ENCODE assay signal across 14 cellular contexts in genomic region chr14:95015046-95015445, GRCh38.
DNase-seq lines count a peak whose midpoint lies in the region; ATAC-seq, FAIRE-seq and TF ChIP-seq lines count a peak whose summit lies in the region.
"Had no signal": no experiment of that assay in that cellular context is flagged by ENCODE, and none has a peak within 500 bp of the region (broad histone marks: within the 10 kb centered on the region; RNA-seq: fewer than 3 reads in every experiment).

No MANE protein-coding gene starts in this region.

- no peak overlapping the region for H2AFZ ChIP-seq in HepG2 (ENCODE audit: low read length)

- no peak for FAIRE-seq in HepG2 (lab: Jason Lieb, UNC)
- FAIRE-seq in bronchial epithelial cell (lab: Jason Lieb, UNC) = no peak
- FAIRE-seq: G401.6, GM12892, H1 had no signal

- 83% methylated on average over 1 of the region's 1 CpG for WGBS in HepG2 (ENCODE audit: low lambda C conversion rate)
- no CpG with 5 or more reads among the region's 1 CpG for whole genome bisulfite sequencing in right lobe of liver (ENCODE audit: insufficient coverage, low coverage, low lambda C conversion rate, missing lambda C conversion rate)

- peaks cover 0 to 5% (median 0%) of the 10 kb centered on the region in 5 donors for H3K36me3 Mint-ChIP-seq in naive thymus-derived CD4-positive, alpha-beta T cell
- H3K36me3 Mint-ChIP-seq: CD4-positive, CD25-positive, alpha-beta regulatory T cell had no signal

- H3K27me3 Mint-ChIP-seq in naive thymus-derived CD4-positive, alpha-beta T cell = peaks cover 7 to 14% (median 12%) of the 10 kb centered on the region in 5 donors

- CTCF ChIA-PET in HepG2 (lab: Yijun Ruan, JAX; ENCODE audit: low intra/inter-chr PET ratio, low total read pairs) = no interaction called here
- CTCF ChIA-PET in naive thymus-derived CD4-positive, alpha-beta T cell (lab: Charles Lee) = no interaction called here

- H3K36me3 ChIP-seq in HepG2 (replicated peaks in 1 of 2; ENCODE audit: control insufficient read depth in 1 of 2, insufficient read depth in 2 of 2, low read length in 2 of 2) (no peaks in the 10 kb centered on the region), right lobe of liver (no peaks in the 10 kb centered on the region), bronchial epithelial cell (ENCODE audit: control insufficient read depth, insufficient read depth, low read length) (no peaks in the 10 kb centered on the region)
- H3K36me3 ChIP-seq in naive thymus-derived CD4-positive, alpha-beta T cell (ENCODE audit: control insufficient read depth in 2 of 3, insufficient read depth in 3 of 3, low read length in 3 of 3) = no peaks in the 10 kb centered on the region
- H3K36me3 ChIP-seq: BLaER1 treated with 17β-estradiol and CSF1 and Interleukin-3, amounts not matched to agents 10 nM and 100 nM; HAP-1 had no signal

- intact Hi-C loops in HepG2 (cut with micrococcal nuclease; ENCODE audit: unreplicated experiment) = no loop called here
- intact Hi-C loops in right lobe of liver (cut with DNase I) = no loop called here
- intact Hi-C loops in naive thymus-derived CD4-positive, alpha-beta T cell (cut with micrococcal nuclease) = no loop called here

- POLR2A ChIA-PET in HepG2 (lab: Yijun Ruan, JAX) = no interaction called here
- POLR2A ChIA-PET in naive thymus-derived CD4-positive, alpha-beta T cell (lab: Charles Lee) = no interaction called here

- no peak overlapping the region for H3K4me2 ChIP-seq in HepG2 (ENCODE audit: low read depth, low read length)
- H3K4me2 ChIP-seq: BLaER1 treated with 17β-estradiol and CSF1 and Interleukin-3, amounts not matched to agents 10 nM and 100 nM had no signal

- H3K27ac ChIP-seq in HepG2 (ENCODE audit: extremely low read length, insufficient read depth, low read length) (no peak overlapping the region), right lobe of liver (no peak overlapping the region)
- H3K27ac ChIP-seq in naive thymus-derived CD4-positive, alpha-beta T cell (ENCODE audit: low read depth, low read length) = no peak overlapping the region
- H3K27ac ChIP-seq: BLaER1 treated with 17β-estradiol and CSF1 and Interleukin-3, amounts not matched to agents 10 nM and 100 nM had no signal

- H3K4me1 Mint-ChIP-seq in naive thymus-derived CD4-positive, alpha-beta T cell = peaks cover 0 to 2% (median 1%) of the 10 kb centered on the region in 7 donors

- in situ Hi-C loops in HepG2 (cut with HindIII; ENCODE audit: extremely low pct_ligation_motif_present, low pct_unique_long_range_greater_than_20kb) = no loop called here

- no peaks in the 10 kb centered on the region for H3K9me3 ChIP-seq in HepG2 (ENCODE audit: low read length)
- no peaks in the 10 kb centered on the region for H3K9me3 ChIP-seq in right lobe of liver
- no peaks in the 10 kb centered on the region for H3K9me3 ChIP-seq in naive thymus-derived CD4-positive, alpha-beta T cell (ENCODE audit: control insufficient read depth in 2 of 3, low read length in 3 of 3)
- H3K9me3 ChIP-seq: HAP-1 had no signal

- H3K27me3 ChIP-seq in HepG2 (ENCODE audit: control insufficient read depth in 1 of 2, insufficient read depth in 2 of 2, low read length in 2 of 2) (peaks cover 0 to 11% of the 10 kb centered on the region in 2 experiments; a peak in 4 of 5 replicates), right lobe of liver (no peaks in the 10 kb centered on the region), bronchial epithelial cell (ENCODE audit: control insufficient read depth, insufficient read depth, low read length) (no peaks in the 10 kb centered on the region)
- no peaks in the 10 kb centered on the region for H3K27me3 ChIP-seq in naive thymus-derived CD4-positive, alpha-beta T cell (ENCODE audit: control insufficient read depth in 2 of 2, insufficient read depth in 2 of 2, low read length in 2 of 2)
- H3K27me3 ChIP-seq: BLaER1 treated with 17β-estradiol and CSF1 and Interleukin-3, amounts not matched to agents 10 nM and 100 nM had no signal

- H4K20me1 ChIP-seq in HepG2 (ENCODE audit: insufficient read depth, low read length) = no peaks in the 10 kb centered on the region
- H4K20me1 ChIP-seq: BLaER1 treated with 17β-estradiol and CSF1 and Interleukin-3, amounts not matched to agents 10 nM and 100 nM had no signal

- no peak for DNase-seq in HepG2 (ENCODE audit: low spot score)
- no peak for DNase-seq in right lobe of liver
- peak; percentile 4 for DNase-seq in bronchial epithelial cell (ENCODE audit: low read depth)
- DNase-seq in kidney tubule cell (ENCODE audit: low spot score) = peak; percentile 36
- DNase-seq in naive thymus-derived CD4-positive, alpha-beta T cell = no peak
- DNase-seq: 8988T; CD4-positive, CD25-positive, alpha-beta regulatory T cell had no signal

- TF ChIP-seq EP300 in HepG2 (IDR thresholded peaks at IDR 0.05; ENCODE audit: low read depth in 2 of 2, low read length in 2 of 2) (no peak), HepG2 (CRISPR knock-in tag; IDR thresholded peaks at IDR 0.05; ENCODE audit: borderline replicate concordance) (no peak)

- no peak for TF ChIP-seq RAD21 in HepG2 (CRISPR knock-in tag; IDR thresholded peaks at IDR 0.05)

- no peak for ATAC-seq in HepG2
- ATAC-seq in right lobe of liver = no peak
- ATAC-seq in GM21529 (IDR thresholded peaks at IDR 0.05; ENCODE audit: unreplicated experiment) = no peak
- ATAC-seq in HG02852 (IDR thresholded peaks at IDR 0.05; ENCODE audit: unreplicated experiment) = no peak
- ATAC-seq in naive thymus-derived CD4-positive, alpha-beta T cell = no peak

- no peaks in the 10 kb centered on the region for H3K79me2 ChIP-seq in HepG2 (ENCODE audit: insufficient read depth, low read length)

- no peak for TF ChIP-seq POLR2A in HepG2 (IDR thresholded peaks at IDR 0.05; ENCODE audit: insufficient read depth in 1 of 2, low read depth in 2 of 2, low read length in 2 of 2)
- TF ChIP-seq POLR2A in right lobe of liver (IDR thresholded peaks at IDR 0.05) = no peak

- TF ChIP-seq CTCF in HepG2 (CRISPR knock-in tag; IDR thresholded peaks at IDR 0.05) = no peak
- no peak for TF ChIP-seq CTCF in right lobe of liver (IDR thresholded peaks at IDR 0.05)
- no peak for TF ChIP-seq CTCF in bronchial epithelial cell (IDR thresholded peaks at IDR 0.05; ENCODE audit: insufficient read depth, low read length, severe bottlenecking)

- H3K9ac ChIP-seq in HepG2 (ENCODE audit: insufficient read depth, low read depth, low read length) = no peak overlapping the region
- H3K9ac ChIP-seq: BLaER1 treated with 17β-estradiol and CSF1 and Interleukin-3, amounts not matched to agents 10 nM and 100 nM had no signal

- H3K4me3 ChIP-seq in HepG2 (replicated peaks in 1 of 3; ENCODE audit: insufficient read depth in 1 of 3, low read depth in 2 of 3, low read length in 3 of 3) (no peak overlapping the region), right lobe of liver (no peak overlapping the region), bronchial epithelial cell (ENCODE audit: low read depth, low read length) (no peak overlapping the region)
- H3K4me3 ChIP-seq in naive thymus-derived CD4-positive, alpha-beta T cell (ENCODE audit: low read length) = no peak overlapping the region
- H3K4me3 ChIP-seq: BLaER1 treated with 17β-estradiol and CSF1 and Interleukin-3, amounts not matched to agents 10 nM and 100 nM; HAP-1 had no signal

- peaks cover 0 to 7% (median 0%) of the 10 kb centered on the region in 11 donors for H3K9me3 Mint-ChIP-seq in naive thymus-derived CD4-positive, alpha-beta T cell

- H3K27ac Mint-ChIP-seq in naive thymus-derived CD4-positive, alpha-beta T cell = no peak overlapping the region

- H3K4me3 Mint-ChIP-seq in naive thymus-derived CD4-positive, alpha-beta T cell = no peak overlapping the region
- H3K4me3 Mint-ChIP-seq: CD4-positive, CD25-positive, alpha-beta regulatory T cell had no signal

- no TSS peak for BruUV-seq in HepG2 (replicated peaks; lab: Mats Ljungman, UMichigan)

- H3K4me1 ChIP-seq in HepG2 (ENCODE audit: insufficient read depth, low read length) (no peaks in the 10 kb centered on the region), right lobe of liver (no peaks in the 10 kb centered on the region)
- H3K4me1 ChIP-seq in naive thymus-derived CD4-positive, alpha-beta T cell (ENCODE audit: control insufficient read depth in 2 of 2, insufficient read depth in 2 of 2, low read length in 2 of 2) = no peaks in the 10 kb centered on the region
- H3K4me1 ChIP-seq: BLaER1 treated with 17β-estradiol and CSF1 and Interleukin-3, amounts not matched to agents 10 nM and 100 nM; HAP-1 had no signal

TF ChIP-seq in HepG2, 621 proteins besides CTCF, POLR2A, EP300 and RAD21:
- no peak for TF ChIP-seq NFE2L1 (CRISPR knock-in tag; IDR thresholded peaks at IDR 0.05; ENCODE audit: borderline replicate concordance)
- 0 out of 2 replicates have a peak, but pooled peaks have one; percentile 30 for TF ChIP-seq ZNF12 (CRISPR knock-in tag; IDR thresholded peaks at IDR 0.05)

Comparison
In these comparisons a context has a peak if more than half of its experiments do, and no peak if none do; other contexts are left out.
1. DNase-seq: peak in bronchial epithelial cell (single experiment) and kidney tubule cell (single experiment); none in HepG2 (single experiment), right lobe of liver (0 of 3) and naive thymus-derived CD4-positive, alpha-beta T cell (0 of 9).